In genomic region chr4:163343604-163344146, GRCh38 we compare ENCODE assay signal across 11 cellular contexts. TPM values are rescaled to one million over a fixed set of nuclear protein-coding genes. Genes with fewer than 3 reads are reported as not detected.
DNase-seq lines count a peak whose midpoint lies in the region; ATAC-seq and TF ChIP-seq lines count a peak whose summit lies in the region.
"Had no signal": no experiment of that assay in that cellular context is flagged by ENCODE, and none has a peak within 500 bp of the region (broad histone marks: within the 10 kb centered on the region; RNA-seq: fewer than 3 reads in every experiment).

TSS of gene NPY5R (plus strand) at chr4:163343892. CDS start at chr4:163350274, 6,382 bp downstream.

- H3K27me3 ChIP-seq in endodermal cell (ENCODE audit: control insufficient read depth, insufficient read depth, low read length, poor library complexity, severe bottlenecking): peaks cover 32% of the 10 kb centered on the region

- DNase-seq in LNCaP clone FGC (ENCODE audit: low read depth) (no peak), endodermal cell (peak; percentile 79), lower leg skin (ENCODE audit: low spot score in 2 of 2) (no peak), HCEC 1CT (no peak)
- DNase-seq in activated CD4-positive, alpha-beta T cell treated with anti-CD3 and anti-CD28 coated beads for 4 hours: no peak
- DNase-seq: DMS79 had no signal

- ATAC-seq in stimulated activated memory B cell treated with anti-CD40 and anti-IgM and Interleukin-4, amounts not matched to agents 10 μg/mL and 1 μg/mL and 100 μg/mL, for 72 hours: peak; percentile 55
- no peak for ATAC-seq in GM21529 (IDR thresholded peaks at IDR 0.05; ENCODE audit: unreplicated experiment)
- no peak for ATAC-seq in HG03354 (IDR thresholded peaks at IDR 0.05; ENCODE audit: poor library complexity, severe bottlenecking, unreplicated experiment)

- H3K4me3 ChIP-seq in LNCaP clone FGC (ENCODE audit: low read depth, low read length) (peak within 1 kb of the TSS; percentile 25; the same call in 1 of the 2 replicates), endodermal cell (ENCODE audit: low read length) (peak within 1 kb of the TSS; percentile 87), lower leg skin (ENCODE audit: low read depth, poor library complexity, severe bottlenecking) (peak within 1 kb of the TSS; percentile 24)

- intact Hi-C loops in lower leg skin (cut with DNase I; ENCODE audit: low total_unique reads): no loop called here

- H3K4me1 ChIP-seq in endodermal cell (ENCODE audit: control insufficient read depth, insufficient read depth, low read length): peaks cover 4% of the 10 kb centered on the region

- H3K36me3 Mint-ChIP-seq in endodermal cell (ENCODE audit: low read depth): peaks cover 1% of the 10 kb centered on the region
- H3K36me3 Mint-ChIP-seq in stimulated activated memory B cell treated with anti-CD40 and anti-IgM and Interleukin-4, amounts not matched to agents 10 μg/mL and 1 μg/mL and 100 μg/mL, for 72 hours: no peaks in the 10 kb centered on the region

- H3K9me3 ChIP-seq in endodermal cell (ENCODE audit: control insufficient read depth, low read length): no peaks in the 10 kb centered on the region

- H3K27me3 Mint-ChIP-seq in endodermal cell (ENCODE audit: insufficient read depth): peaks cover 38% of the 10 kb centered on the region
- H3K27me3 Mint-ChIP-seq in stimulated activated memory B cell treated with anti-CD40 and anti-IgM and Interleukin-4, amounts not matched to agents 10 μg/mL and 1 μg/mL and 100 μg/mL, for 72 hours: peaks cover 59% of the 10 kb centered on the region

- no peak for TF ChIP-seq POLR2A in lower leg skin (IDR thresholded peaks at IDR 0.05)

- no peak within 1 kb of the TSS for H3K27ac ChIP-seq in endodermal cell (ENCODE audit: low read depth, low read length)

- H3K4me1 Mint-ChIP-seq in endodermal cell: peaks cover 13% of the 10 kb centered on the region
- peaks cover 8% of the 10 kb centered on the region for H3K4me1 Mint-ChIP-seq in stimulated activated memory B cell treated with anti-CD40 and anti-IgM and Interleukin-4, amounts not matched to agents 10 μg/mL and 1 μg/mL and 100 μg/mL, for 72 hours

- H3K9me3 Mint-ChIP-seq in endodermal cell: no peaks in the 10 kb centered on the region
- H3K9me3 Mint-ChIP-seq in stimulated activated memory B cell treated with anti-CD40 and anti-IgM and Interleukin-4, amounts not matched to agents 10 μg/mL and 1 μg/mL and 100 μg/mL, for 72 hours: no peaks in the 10 kb centered on the region

- peak within 1 kb of the TSS; percentile 49 for H3K9ac ChIP-seq in endodermal cell (ENCODE audit: extremely low read depth, low read length, poor library complexity, severe bottlenecking)

- peak within 1 kb of the TSS; percentile 78 for H3K4me3 Mint-ChIP-seq in endodermal cell
- no peak within 1 kb of the TSS for H3K4me3 Mint-ChIP-seq in stimulated activated memory B cell treated with anti-CD40 and anti-IgM and Interleukin-4, amounts not matched to agents 10 μg/mL and 1 μg/mL and 100 μg/mL, for 72 hours

- H3K27ac Mint-ChIP-seq in endodermal cell: no peak within 1 kb of the TSS
- H3K27ac Mint-ChIP-seq in stimulated activated memory B cell treated with anti-CD40 and anti-IgM and Interleukin-4, amounts not matched to agents 10 μg/mL and 1 μg/mL and 100 μg/mL, for 72 hours: no peak within 1 kb of the TSS

- H3K36me3 ChIP-seq in endodermal cell (ENCODE audit: control insufficient read depth, insufficient read depth, low read length): no peaks in the 10 kb centered on the region

- TF ChIP-seq CTCF in LNCaP clone FGC (IDR thresholded peaks at IDR 0.05; ENCODE audit: control insufficient read depth, extremely low read depth, insufficient read depth): no peak
- no peak for TF ChIP-seq CTCF in endodermal cell (conservative IDR thresholded peaks at IDR 0.05)
- no peak for TF ChIP-seq CTCF in lower leg skin (IDR thresholded peaks at IDR 0.05)

- 1% methylated on average over 55 of the region's 55 CpGs; no CpG with 5 or more reads in 1 of the 2 experiments for WGBS in endodermal cell (ENCODE audit: insufficient coverage in 1 of 2, insufficient read length in 1 of 2), 2 experiments
- 0 to 2% methylated on average over 13 to 50 of the region's 55 CpGs for WGBS in lower leg skin, 2 donors

RNA-seq across cellular contexts. Expression of gene NPY5R, which starts in this region (rescaled TPM):
- total RNA-seq in endodermal cell: 1 to 10 TPM; 4.4 to 5.1 TPM
- polyA plus RNA-seq in endodermal cell (2013, experiment 1 of 2): 0.71 TPM
- 0.54 TPM for polyA plus RNA-seq in endodermal cell (2013, experiment 2 of 2)
- total RNA-seq in lower leg skin: 1 to 10 TPM in 1 of 4 donors, under 1 TPM in 2, not detected in 1; 0.80 to 1.4 (median 0.83) TPM
- total RNA-seq: dermis microvascular lymphatic vessel endothelial cell, pulmonary artery endothelial cell had no signal

Comparison
In these comparisons a context has a peak if more than half of its experiments do, and no peak if none do; other contexts are left out.
1. H3K4me3 ChIP-seq: peak in every context shown above with its lines; median percentile 87 in endodermal cell; 25 in LNCaP clone FGC; 24 in lower leg skin.